ENCODE assay signal across 9 cellular contexts in genomic region chr11:130160460-130161090, GRCh38. TPM values are rescaled to one million over a fixed set of nuclear protein-coding genes. Genes with fewer than 3 reads are reported as not detected.
DNase-seq lines count a peak whose midpoint lies in the region; ATAC-seq and TF ChIP-seq lines count a peak whose summit lies in the region.
"Had no signal": no experiment of that assay in that cellular context is flagged by ENCODE, and none has a peak within 500 bp of the region (broad histone marks: within the 10 kb centered on the region; RNA-seq: fewer than 3 reads in every experiment).

No MANE protein-coding gene starts in this region.

- ATAC-seq in HG02840 (IDR thresholded peaks at IDR 0.05; ENCODE audit: low FRiP score, unreplicated experiment) (no peak), HG03045 (IDR thresholded peaks at IDR 0.05; ENCODE audit: unreplicated experiment) (no peak)

- H3K36me3 Mint-ChIP-seq in progenitor cell of endocrine pancreas (ENCODE audit: insufficient read depth) = no peaks in the 10 kb centered on the region

- H3K27ac Mint-ChIP-seq in progenitor cell of endocrine pancreas = peak overlapping the region; percentile 93

- peak overlapping the region; percentile 86 for H3K4me3 Mint-ChIP-seq in progenitor cell of endocrine pancreas (ENCODE audit: low read depth)

- DNase-seq in DMS 273 (lab: John Stamatoyannopoulos, UW; ENCODE audit: unreplicated experiment) (peak; percentile 10), DMS 273 treated with DMSO at 0.1 percent for 48 hours (lab: John Stamatoyannopoulos, UW) (no peak), NOMO-1 treated with dmso at 0.1 percent for 144 hours (lab: John Stamatoyannopoulos, UW; ENCODE audit: unreplicated experiment) (peak; percentile 43), epithelial cell of proximal tubule (ENCODE audit: low read depth) (no peak), progenitor cell of endocrine pancreas (ENCODE audit: low spot score, unreplicated experiment) (no peak), ACHN (no peak)
- DNase-seq: 8988T had no signal

- peak overlapping the region; percentile 53 for H3K4me3 ChIP-seq in epithelial cell of proximal tubule (ENCODE audit: low read depth, low read length)

- peaks cover 32% of the 10 kb centered on the region for H3K27me3 Mint-ChIP-seq in progenitor cell of endocrine pancreas

- no peaks in the 10 kb centered on the region for H3K9me3 Mint-ChIP-seq in progenitor cell of endocrine pancreas (ENCODE audit: low read depth)

- TF ChIP-seq CTCF in epithelial cell of proximal tubule (conservative IDR thresholded peaks at IDR 0.05; ENCODE audit: low read depth, low read length) (no peak), progenitor cell of endocrine pancreas (IDR thresholded peaks at IDR 0.05; ENCODE audit: unreplicated experiment) (no peak)

- peaks cover 14% of the 10 kb centered on the region for H3K4me1 Mint-ChIP-seq in progenitor cell of endocrine pancreas (ENCODE audit: low read depth)

- in situ Hi-C loops in ACHN (cut with HindIII; ENCODE audit: low pct_ligation_motif_present, low pct_unique_long_range_greater_than_20kb, low sequenced_read_pairs) = no loop called here

RNA-seq across cellular contexts. Expression of gene ST14, which starts 1.0 kb away (rescaled TPM):
- total RNA-seq in epithelial cell of proximal tubule = 43.9 and 75.5 TPM in 2 replicates
- 94.7 and 94.9 TPM in 2 replicates for total RNA-seq in progenitor cell of endocrine pancreas

Comparison
In these comparisons a context has a peak if more than half of its experiments do, and no peak if none do; other contexts are left out.
1. DNase-seq: peak in DMS 273 (single experiment) and NOMO-1 treated with dmso at 0.1 percent for 144 hours (single experiment); none in DMS 273 treated with DMSO at 0.1 percent for 48 hours (single experiment), epithelial cell of proximal tubule (single experiment), progenitor cell of endocrine pancreas (single experiment) and ACHN (single experiment).